ENCODE assay signal across 1 cellular context in genomic region chr10:91295346-91295745, GRCh38.
TF ChIP-seq lines count a peak whose summit lies in the region.

No MANE protein-coding gene starts in this region.

TF ChIP-seq in K562, 482 proteins besides CTCF, POLR2A, EP300 and RAD21 (continued from another document):
- TF ChIP-seq, protein P1, sequence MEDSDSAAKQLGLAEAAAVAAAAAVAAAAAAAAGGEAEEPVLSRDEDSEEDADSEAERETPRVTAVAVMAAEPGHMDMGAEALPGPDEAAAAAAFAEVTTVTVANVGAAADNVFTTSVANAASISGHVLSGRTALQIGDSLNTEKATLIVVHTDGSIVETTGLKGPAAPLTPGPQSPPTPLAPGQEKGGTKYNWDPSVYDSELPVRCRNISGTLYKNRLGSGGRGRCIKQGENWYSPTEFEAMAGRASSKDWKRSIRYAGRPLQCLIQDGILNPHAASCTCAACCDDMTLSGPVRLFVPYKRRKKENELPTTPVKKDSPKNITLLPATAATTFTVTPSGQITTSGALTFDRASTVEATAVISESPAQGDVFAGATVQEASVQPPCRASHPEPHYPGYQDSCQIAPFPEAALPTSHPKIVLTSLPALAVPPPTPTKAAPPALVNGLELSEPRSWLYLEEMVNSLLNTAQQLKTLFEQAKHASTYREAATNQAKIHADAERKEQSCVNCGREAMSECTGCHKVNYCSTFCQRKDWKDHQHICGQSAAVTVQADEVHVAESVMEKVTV (CRISPR knock-in tag; IDR thresholded peaks at IDR 0.05): no peak
